8 cellular contexts compared by ENCODE assay signal in genomic region chr14:60164717-60165546, GRCh38. TPM values are rescaled to one million over a fixed set of nuclear protein-coding genes. Genes with fewer than 3 reads are reported as not detected.
DNase-seq lines count a peak whose midpoint lies in the region; ATAC-seq and TF ChIP-seq lines count a peak whose summit lies in the region.

DHRS7 (minus strand) TSS chr14:60165398; CDS start chr14:60165309, 89 bp downstream.

- H3K56ac ChIP-seq in H9 (ENCODE audit: insufficient read length, low read depth, low read length), result no peak within 1 kb of the TSS

- no peaks in the 10 kb centered on the region for H3K9me3 ChIP-seq in H9 (ENCODE audit: control insufficient read depth, low read depth, low read length)
- no peaks in the 10 kb centered on the region for H3K9me3 ChIP-seq in heart left ventricle
- H3K9me3 ChIP-seq in upper lobe of right lung, result no peaks in the 10 kb centered on the region

- H2BK20ac ChIP-seq in H9 (ENCODE audit: low read depth, low read length, poor library complexity, severe bottlenecking), result no peak within 1 kb of the TSS

- H4K8ac ChIP-seq in H9 (replicated peaks; ENCODE audit: insufficient read length, low read depth, low read length), result no peak within 1 kb of the TSS

- no peak within 1 kb of the TSS for H2BK15ac ChIP-seq in H9 (ENCODE audit: low read depth, low read length)

- no peaks in the 10 kb centered on the region for H4K20me1 ChIP-seq in H9 (ENCODE audit: control insufficient read depth, insufficient read depth, insufficient read length)

- peak within 1 kb of the TSS; percentile 63 for H3K9ac ChIP-seq in H9 (ENCODE audit: extremely low read depth, insufficient read length, low read length)

- no peak within 1 kb of the TSS for H3K23ac ChIP-seq in H9 (ENCODE audit: insufficient read length, low read depth, low read length)

- ATAC-seq in activated naive CD8-positive, alpha-beta T cell treated with anti-CD3 and anti-CD28 coated beads, Interleukin-2, amount 50 U/mL, for 24 hours, result peak; percentile 94
- ATAC-seq in heart left ventricle (peak; percentile 93 to 99 (median 98)), upper lobe of right lung (peak; percentile 98)

- H3K4me1 Mint-ChIP-seq in H9, result peaks cover 26% of the 10 kb centered on the region in 2 experiments
- H3K4me1 Mint-ChIP-seq in activated naive CD8-positive, alpha-beta T cell treated with anti-CD3 and anti-CD28 coated beads, Interleukin-2, amount 50 U/mL, for 24 hours, result peaks cover 48% of the 10 kb centered on the region

- H4K91ac ChIP-seq in H9 (ENCODE audit: insufficient read length, low read depth, low read length), result no peak within 1 kb of the TSS

- no peak within 1 kb of the TSS for H2BK12ac ChIP-seq in H9 (ENCODE audit: insufficient read length, low read depth, low read length)

- WGBS in H9 (ENCODE audit: extremely low coverage, insufficient read length, low lambda C conversion rate), result no CpG with 5 or more reads among the region's 68 CpGs
- 0 to 1% (median 0%) methylated on average over 17 to 68 of the region's 68 CpGs for WGBS in heart left ventricle, 4 donors

- H3K18ac ChIP-seq in H9 (ENCODE audit: insufficient read length, low read depth, low read length), result peak within 1 kb of the TSS; percentile 13

- H3K79me2 ChIP-seq in H9 (ENCODE audit: insufficient read depth, low read length), result no peaks in the 10 kb centered on the region

- H3K9me3 Mint-ChIP-seq in H9, result no peaks in the 10 kb centered on the region
- H3K9me3 Mint-ChIP-seq in activated naive CD8-positive, alpha-beta T cell treated with anti-CD3 and anti-CD28 coated beads, Interleukin-2, amount 50 U/mL, for 24 hours, result no peaks in the 10 kb centered on the region

- no peaks in the 10 kb centered on the region for H3K27me3 ChIP-seq in GM06990 (replicated peaks; ENCODE audit: control insufficient read depth, insufficient read depth, low read length)
- no peaks in the 10 kb centered on the region for H3K27me3 ChIP-seq in H9 (ENCODE audit: insufficient read depth, low read length)
- no peaks in the 10 kb centered on the region for H3K27me3 ChIP-seq in heart left ventricle
- no peaks in the 10 kb centered on the region for H3K27me3 ChIP-seq in upper lobe of right lung

- H3K4me3 Mint-ChIP-seq in H9, result peak within 1 kb of the TSS; percentile 87 to 97
- peak within 1 kb of the TSS; percentile 99 for H3K4me3 Mint-ChIP-seq in activated naive CD8-positive, alpha-beta T cell treated with anti-CD3 and anti-CD28 coated beads, Interleukin-2, amount 50 U/mL, for 24 hours

- H2AFZ ChIP-seq in H9 (ENCODE audit: low read length), result peak within 1 kb of the TSS; percentile 63

- H3K4me3 ChIP-seq in GM06990 (replicated peaks; ENCODE audit: low read depth, low read length) (peak within 1 kb of the TSS; percentile 79), heart left ventricle (peak within 1 kb of the TSS; percentile 61 to 93 (median 77)), upper lobe of right lung (peak within 1 kb of the TSS; percentile 95)

- H3K36me3 ChIP-seq in GM06990 (ENCODE audit: control insufficient read depth, insufficient read depth, low read length) (no peaks in the 10 kb centered on the region), heart left ventricle (no peaks in the 10 kb centered on the region), upper lobe of right lung (no peaks in the 10 kb centered on the region)

- intact Hi-C loops in heart left ventricle (cut with DNase I) (loop anchor here (1.0 to 10.0 kb wide), 11 partner anchors 70 to 680 kb away; partner anchors contain the start of genes PCNX4 (in 4 of the 10), JKAMP (in 1 of the 10), L3HYPDH (in 1 of the 10) and PPM1A (in 1 of the 10)), posterior vena cava (cut with DNase I) (loop anchor here in 1 of 2 donors (5.0 kb wide), 1 partner anchor 73 kb away; the partner anchor contains the start of gene PCNX4), upper lobe of right lung (cut with DNase I) (loop anchor here (10.0 kb wide), 1 partner anchor 70 kb away; the partner anchor contains the start of gene PCNX4)

- H2BK5ac ChIP-seq in H9 (ENCODE audit: insufficient read length, low read length), result no peak within 1 kb of the TSS

- H3K27ac ChIP-seq in H9 (ENCODE audit: insufficient read length, low read depth, low read length), result no peak within 1 kb of the TSS
- H3K27ac ChIP-seq in heart left ventricle, result peak within 1 kb of the TSS; percentile 58 to 96 (median 90)
- peak within 1 kb of the TSS; percentile 98 for H3K27ac ChIP-seq in upper lobe of right lung

- peak within 1 kb of the TSS in 1 of 3 experiments; percentile 92; a peak in 3 of 7 replicates for H3K27ac Mint-ChIP-seq in H9
- peak within 1 kb of the TSS; percentile 99 for H3K27ac Mint-ChIP-seq in activated naive CD8-positive, alpha-beta T cell treated with anti-CD3 and anti-CD28 coated beads, Interleukin-2, amount 50 U/mL, for 24 hours

- no peaks in the 10 kb centered on the region for H3K79me1 ChIP-seq in H9 (ENCODE audit: insufficient read depth, low read depth, low read length, poor library complexity, severe bottlenecking)

- TF ChIP-seq CTCF in GM06990 (IDR thresholded peaks at IDR 0.05; ENCODE audit: insufficient read depth, low read length, poor library complexity, severe bottlenecking), result peak; percentile 35
- TF ChIP-seq CTCF in H9 (conservative IDR thresholded peaks at IDR 0.05), result peak; percentile 43
- TF ChIP-seq CTCF in heart left ventricle (IDR thresholded peaks at IDR 0.05), result peak; percentile 36 to 81 (median 60)
- TF ChIP-seq CTCF in upper lobe of right lung (IDR thresholded peaks at IDR 0.05), result peak; percentile 43

- peak within 1 kb of the TSS; percentile 97 for H3K4me2 ChIP-seq in H9 (ENCODE audit: insufficient read depth, insufficient read length, low read length)

- peaks cover 8% of the 10 kb centered on the region for H3K27me3 Mint-ChIP-seq in H9 (ENCODE audit: low read depth)
- H3K27me3 Mint-ChIP-seq in activated naive CD8-positive, alpha-beta T cell treated with anti-CD3 and anti-CD28 coated beads, Interleukin-2, amount 50 U/mL, for 24 hours, result no peaks in the 10 kb centered on the region

- DNase-seq in GM06990 (ENCODE audit: extremely low read depth, insufficient read length) (peak; percentile 89), H9 (peak; percentile 71), M059J (ENCODE audit: low read depth) (peak; percentile 78), SW 1271 (lab: John Stamatoyannopoulos, UW) (peak; percentile 32 to 73), heart left ventricle (peak; percentile 87 to 95 (median 89)), posterior vena cava (ENCODE audit: low spot score) (peak; percentile 96), upper lobe of right lung (peak; percentile 94)
- peak; percentile 76 for DNase-seq in activated naive CD8-positive, alpha-beta T cell treated with anti-CD3 and anti-CD28 coated beads, Interleukin-2, amount 50 U/mL, for 24 hours

- H4K5ac ChIP-seq in H9 (ENCODE audit: insufficient read length, low read depth, low read length), result no peak within 1 kb of the TSS

- H3T11ph ChIP-seq in H9 (ENCODE audit: low read length), result no peak within 1 kb of the TSS

- no peaks in the 10 kb centered on the region for H3K36me3 Mint-ChIP-seq in H9 (ENCODE audit: insufficient read depth in 1 of 3, low read depth in 3 of 3)
- peaks cover 10% of the 10 kb centered on the region for H3K36me3 Mint-ChIP-seq in activated naive CD8-positive, alpha-beta T cell treated with anti-CD3 and anti-CD28 coated beads, Interleukin-2, amount 50 U/mL, for 24 hours (ENCODE audit: low read depth)

- peaks cover 7% of the 10 kb centered on the region for H3K23me2 ChIP-seq in H9 (ENCODE audit: insufficient read length, low read depth, low read length, poor library complexity, severe bottlenecking)

- H3K4ac ChIP-seq in H9 (ENCODE audit: low read depth, low read length), result no peak within 1 kb of the TSS

- H3K14ac ChIP-seq in H9 (ENCODE audit: insufficient read depth, low read length), result peak within 1 kb of the TSS; percentile 94

- H2AK5ac ChIP-seq in H9 (ENCODE audit: insufficient read length, low read length), result no peak within 1 kb of the TSS

- no peak within 1 kb of the TSS for H2BK120ac ChIP-seq in H9 (ENCODE audit: low read depth, low read length, poor library complexity, severe bottlenecking)

- peaks cover 6% of the 10 kb centered on the region; the same call in 1 of the 2 replicates for H3K4me1 ChIP-seq in H9 (ENCODE audit: insufficient read depth, low read length)
- H3K4me1 ChIP-seq in heart left ventricle, result peaks cover 0 to 49% (median 11%) of the 10 kb centered on the region in 12 donors
- peaks cover 34% of the 10 kb centered on the region for H3K4me1 ChIP-seq in upper lobe of right lung

- peak in 1 of 2 donors; percentile 55 for TF ChIP-seq POLR2A in heart left ventricle (IDR thresholded peaks at IDR 0.05)

RNA-seq across cellular contexts. Expression of gene DHRS7, which starts in this region (rescaled TPM):
- 25.2 and 27.7 TPM in 2 replicates for total RNA-seq in H9 (2021)
- total RNA-seq in M059J (2014; rRNA removed; shearing (Covaris generic)), result 55.0 and 58.6 TPM in 2 replicates
- total RNA-seq in heart left ventricle, result 10 to 100 TPM; 27.9 to 76.6 (median 40.2) TPM
- polyA plus RNA-seq in heart left ventricle, result 10 to 100 TPM; 40.5 to 89.3 TPM
- total RNA-seq in posterior vena cava, result 10 to 100 TPM; 58.3 to 63.9 TPM
- total RNA-seq in upper lobe of right lung, result 69.3 TPM
